In genomic region chr2:27324720-27325119, GRCh38 we compare ENCODE assay signal across 15 cellular contexts. TPM values are rescaled to one million over a fixed set of nuclear protein-coding genes. Genes with fewer than 3 reads are reported as not detected.
A peak's percentile ranks its signal among the peaks of the same experiment; 100 is the strongest.
DNase-seq lines count a peak whose midpoint lies in the region; ATAC-seq and TF ChIP-seq lines count a peak whose summit lies in the region.
"Had no signal": no experiment of that assay in that cellular context is flagged by ENCODE, and none has a peak within 500 bp of the region (broad histone marks: within the 10 kb centered on the region; RNA-seq: fewer than 3 reads in every experiment).

No MANE protein-coding gene starts in this region.

- no peak overlapping the region for H3K4me2 ChIP-seq in neural progenitor cell

- 91 to 92% methylated on average over 2 to 5 of the region's 5 CpGs for WGBS in transverse colon (ENCODE audit: low coverage in 1 of 2), 2 donors

- POLR2A ChIA-PET in activated naive CD8-positive, alpha-beta T cell treated with anti-CD3 and anti-CD28 coated beads, Interleukin-2, amount 10 ng/mL, durations not matched to agents 7 days and 5 days (lab: Charles Lee), result no interaction called here
- POLR2A ChIA-PET in A673 (lab: Charles Lee; ENCODE audit: low non-redundant PET), result no interaction called here

- ATAC-seq in activated T-cell treated with anti-CD3 and anti-CD28 coated beads, Interleukin-2, amount 50 U/mL, for 72 hours (replicated peaks in 1 of 2), result no peak
- ATAC-seq in activated naive CD8-positive, alpha-beta T cell treated with anti-CD3 and anti-CD28 coated beads, Interleukin-2, amount 10 ng/mL, durations not matched to agents 7 days and 5 days (ENCODE audit: low read depth), result no peak
- ATAC-seq: effector memory CD8-positive, alpha-beta T cell had no signal

- H3K36me3 ChIP-seq in neural progenitor cell (peaks cover 4% of the 10 kb centered on the region), A673 (ENCODE audit: insufficient read depth, low read length, poor library complexity, severe bottlenecking) (peaks cover 33% of the 10 kb centered on the region), transverse colon (peaks cover 0 to 33% (median 13%) of the 10 kb centered on the region in 4 donors)

- no peak overlapping the region for H3K9ac ChIP-seq in neural progenitor cell

- H3K9me3 ChIP-seq in neural progenitor cell (ENCODE audit: low read depth) (no peaks in the 10 kb centered on the region), A673 (ENCODE audit: low read depth, low read length, poor library complexity, severe bottlenecking) (no peaks in the 10 kb centered on the region), transverse colon (no peaks in the 10 kb centered on the region)

- CTCF ChIA-PET in A673 (lab: Charles Lee), result no interaction called here

- H3K27me3 ChIP-seq in neural progenitor cell (no peaks in the 10 kb centered on the region), A673 (replicated peaks; ENCODE audit: insufficient read depth, low read depth, low read length, poor library complexity) (no peaks in the 10 kb centered on the region), transverse colon (no peaks in the 10 kb centered on the region)
- H3K27me3 ChIP-seq: cardiac muscle cell had no signal

- no peak for TF ChIP-seq POLR2A in transverse colon (IDR thresholded peaks at IDR 0.05)

- H3K4me3 ChIP-seq in neural progenitor cell (no peak overlapping the region), A673 (ENCODE audit: low read depth, low read length, poor library complexity, severe bottlenecking) (no peak overlapping the region), transverse colon (no peak overlapping the region)
- H3K4me3 ChIP-seq: cardiac muscle cell had no signal

- TF ChIP-seq EP300 in transverse colon (IDR thresholded peaks at IDR 0.05; ENCODE audit: low read depth), result no peak

- H3K27ac ChIP-seq in neural progenitor cell, result no peak overlapping the region
- no peak overlapping the region for H3K27ac ChIP-seq in A673 (ENCODE audit: low read depth, low read length, poor library complexity, severe bottlenecking)
- no peak overlapping the region for H3K27ac ChIP-seq in transverse colon

- intact Hi-C loops in A673 (cut with micrococcal nuclease; ENCODE audit: unreplicated experiment) (no loop called here), transverse colon (cut with DNase I; ENCODE audit: low total_unique reads) (no loop called here)

- no peaks in the 10 kb centered on the region for H3K9me3 Mint-ChIP-seq in activated T-cell treated with anti-CD3 and anti-CD28 coated beads, Interleukin-2, amount 50 U/mL, for 72 hours
- no peaks in the 10 kb centered on the region for H3K9me3 Mint-ChIP-seq in IgD-negative memory B cell
- H3K9me3 Mint-ChIP-seq in activated naive CD8-positive, alpha-beta T cell treated with anti-CD3 and anti-CD28 coated beads, Interleukin-2, amount 10 ng/mL, durations not matched to agents 7 days and 5 days, result no peaks in the 10 kb centered on the region
- no peaks in the 10 kb centered on the region for H3K9me3 Mint-ChIP-seq in neural progenitor cell
- H3K9me3 Mint-ChIP-seq: effector memory CD8-positive, alpha-beta T cell had no signal

- TF ChIP-seq CTCF in neural progenitor cell (IDR thresholded peaks at IDR 0.05), result no peak
- TF ChIP-seq CTCF in A673 (conservative IDR thresholded peaks at IDR 0.05; ENCODE audit: low read depth, low read length), result no peak
- TF ChIP-seq CTCF in transverse colon (IDR thresholded peaks at IDR 0.05), result no peak

- peaks cover 11% of the 10 kb centered on the region for H3K79me2 ChIP-seq in neural progenitor cell (ENCODE audit: low read depth)

- no peak for DNase-seq in activated T-cell treated with anti-CD3 and anti-CD28 coated beads, Interleukin-2, amount 50 U/mL, for 72 hours
- DNase-seq in activated T-cell treated with anti-CD3 and anti-CD28 coated beads for 4 hours (no peak), neural progenitor cell (ENCODE audit: low spot score) (no peak), A673 (ENCODE audit: low spot score) (no peak), NCI-H748 treated with DMSO at 0.1 percent for 48 hours (lab: John Stamatoyannopoulos, UW) (no peak), transverse colon (no peak)
- no peak for DNase-seq in activated naive CD8-positive, alpha-beta T cell treated with anti-CD3 and anti-CD28 coated beads, Interleukin-2, amount 10 ng/mL, durations not matched to agents 7 days and 5 days
- DNase-seq: activated CD4-positive, alpha-beta T cell treated with anti-CD3 and anti-CD28 coated beads for 1 hour; effector memory CD8-positive, alpha-beta T cell; midbrain; NCI-H1048; OCI-M1; stimulated activated CD4-positive, alpha-beta T cell treated with anti-CD3 and anti-CD28 coated beads, Interleukin-15, amount 100 ng/mL, for 24 hours had no signal

- peak overlapping the region; percentile 4 to 29 for H3K4me3 Mint-ChIP-seq in activated T-cell treated with anti-CD3 and anti-CD28 coated beads, Interleukin-2, amount 50 U/mL, for 72 hours
- H3K4me3 Mint-ChIP-seq in IgD-negative memory B cell (peak overlapping the region in 3 of 4 donors; percentile 21 to 99 (median 32)), neural progenitor cell (peak overlapping the region; percentile 44)
- H3K4me3 Mint-ChIP-seq in activated naive CD8-positive, alpha-beta T cell treated with anti-CD3 and anti-CD28 coated beads, Interleukin-2, amount 10 ng/mL, durations not matched to agents 7 days and 5 days, result no peak overlapping the region

- H3K27me3 Mint-ChIP-seq in activated T-cell treated with anti-CD3 and anti-CD28 coated beads, Interleukin-2, amount 50 U/mL, for 72 hours (ENCODE audit: low read depth), result no peaks in the 10 kb centered on the region
- H3K27me3 Mint-ChIP-seq in IgD-negative memory B cell (no peaks in the 10 kb centered on the region), neural progenitor cell (ENCODE audit: insufficient read depth, low read depth) (peaks cover 6% of the 10 kb centered on the region)
- no peaks in the 10 kb centered on the region for H3K27me3 Mint-ChIP-seq in activated naive CD8-positive, alpha-beta T cell treated with anti-CD3 and anti-CD28 coated beads, Interleukin-2, amount 10 ng/mL, durations not matched to agents 7 days and 5 days
- H3K27me3 Mint-ChIP-seq: effector memory CD8-positive, alpha-beta T cell had no signal

- H4K20me1 ChIP-seq in neural progenitor cell (ENCODE audit: low read depth), result no peaks in the 10 kb centered on the region

- H3K4me1 ChIP-seq in neural progenitor cell (no peaks in the 10 kb centered on the region), A673 (ENCODE audit: insufficient read depth, low read length, poor library complexity, severe bottlenecking) (peaks cover 6% of the 10 kb centered on the region), transverse colon (peaks cover 7 to 22% (median 18%) of the 10 kb centered on the region in 4 donors)

- H3K27ac Mint-ChIP-seq in activated T-cell treated with anti-CD3 and anti-CD28 coated beads, Interleukin-2, amount 50 U/mL, for 72 hours, result no peak overlapping the region
- H3K27ac Mint-ChIP-seq in IgD-negative memory B cell, result peak overlapping the region; percentile 65 to 99 (median 89)
- H3K27ac Mint-ChIP-seq in activated naive CD8-positive, alpha-beta T cell treated with anti-CD3 and anti-CD28 coated beads, Interleukin-2, amount 10 ng/mL, durations not matched to agents 7 days and 5 days, result peak overlapping the region; percentile 9
- no peak overlapping the region for H3K27ac Mint-ChIP-seq in neural progenitor cell

- H3K36me3 Mint-ChIP-seq in activated T-cell treated with anti-CD3 and anti-CD28 coated beads, Interleukin-2, amount 50 U/mL, for 72 hours (ENCODE audit: insufficient read depth in 2 of 2), result peaks cover 12 to 17% of the 10 kb centered on the region in 2 donors
- H3K36me3 Mint-ChIP-seq in IgD-negative memory B cell (peaks cover 4% of the 10 kb centered on the region), neural progenitor cell (peaks cover 25% of the 10 kb centered on the region)
- H3K36me3 Mint-ChIP-seq in activated naive CD8-positive, alpha-beta T cell treated with anti-CD3 and anti-CD28 coated beads, Interleukin-2, amount 10 ng/mL, durations not matched to agents 7 days and 5 days, result peaks cover 19% of the 10 kb centered on the region

- BruUV-seq in A673 (replicated peaks; lab: Mats Ljungman, UMichigan), result no TSS peak

- peaks cover 26% of the 10 kb centered on the region for H3F3A ChIP-seq in neural progenitor cell (ENCODE audit: low read depth)

- in situ Hi-C loops in transverse colon (cut with MboI; ENCODE audit: low pct_ligation_motif_present in 1 of 4, low pct_unique_long_range_greater_than_20kb in 1 of 4, low sequenced_read_pairs in 3 of 4), result no loop called here

- peaks cover 23% of the 10 kb centered on the region for H3K4me1 Mint-ChIP-seq in activated T-cell treated with anti-CD3 and anti-CD28 coated beads, Interleukin-2, amount 50 U/mL, for 72 hours (ENCODE audit: low read depth)
- peaks cover 12 to 15% (median 15%) of the 10 kb centered on the region in 3 donors for H3K4me1 Mint-ChIP-seq in IgD-negative memory B cell
- H3K4me1 Mint-ChIP-seq in activated naive CD8-positive, alpha-beta T cell treated with anti-CD3 and anti-CD28 coated beads, Interleukin-2, amount 10 ng/mL, durations not matched to agents 7 days and 5 days, result peaks cover 13% of the 10 kb centered on the region
- peaks cover 9% of the 10 kb centered on the region for H3K4me1 Mint-ChIP-seq in neural progenitor cell

- no peak overlapping the region for H2AFZ ChIP-seq in neural progenitor cell (replicated peaks)

RNA-seq across cellular contexts. Expression of gene MPV17, which starts 1.8 kb away (rescaled TPM):
- total RNA-seq in activated T-cell treated with anti-CD3 and anti-CD28 coated beads, Interleukin-2, amount 50 U/mL, for 72 hours, result 10 to 100 TPM; 73.2 to 93.0 TPM
- polyA plus RNA-seq in IgD-negative memory B cell, result 96.1 TPM
- total RNA-seq in activated naive CD8-positive, alpha-beta T cell treated with anti-CD3 and anti-CD28 coated beads, Interleukin-2, amount 10 ng/mL, durations not matched to agents 7 days and 5 days, result 100 to 1,000 TPM in 1 of 2 experiments, 10 to 100 TPM in 1; 93.4 to 100 TPM
- total RNA-seq in neural progenitor cell (ENCODE audit: low replicate concordance), result 71.4 and 78.0 TPM in 2 replicates
- 63.4 and 66.3 TPM in 2 replicates for total RNA-seq in A673 (2021)
- total RNA-seq in transverse colon, result 10 to 100 TPM; 34.4 to 53.8 (median 38.3) TPM

RNA-seq across cellular contexts. Expression of gene UCN, which starts 16.5 kb away (rescaled TPM):
- total RNA-seq in activated T-cell treated with anti-CD3 and anti-CD28 coated beads, Interleukin-2, amount 50 U/mL, for 72 hours, result 1 to 10 TPM; 4.9 to 7.6 TPM
- 1.6 TPM for polyA plus RNA-seq in IgD-negative memory B cell
- 1 to 10 TPM; 3.7 to 5.1 TPM for total RNA-seq in activated naive CD8-positive, alpha-beta T cell treated with anti-CD3 and anti-CD28 coated beads, Interleukin-2, amount 10 ng/mL, durations not matched to agents 7 days and 5 days
- 0.56 and 1.2 TPM in 2 replicates for total RNA-seq in neural progenitor cell (ENCODE audit: low replicate concordance)
- total RNA-seq in A673 (2021), result 0.64 and 0.68 TPM in 2 replicates
- total RNA-seq in transverse colon, result 10 to 100 TPM in 1 of 4 donors, 1 to 10 TPM in 1, under 1 TPM in 1, not detected in 1; 0.82 to 10.8 (median 2.2) TPM

RNA-seq across cellular contexts. Expression of gene GTF3C2, which starts 31.8 kb away (rescaled TPM):
- 10 to 100 TPM; 56.6 to 58.7 TPM for total RNA-seq in activated T-cell treated with anti-CD3 and anti-CD28 coated beads, Interleukin-2, amount 50 U/mL, for 72 hours
- 38.6 TPM for polyA plus RNA-seq in IgD-negative memory B cell
- 10 to 100 TPM; 66.4 to 70.8 TPM for total RNA-seq in activated naive CD8-positive, alpha-beta T cell treated with anti-CD3 and anti-CD28 coated beads, Interleukin-2, amount 10 ng/mL, durations not matched to agents 7 days and 5 days
- total RNA-seq in neural progenitor cell (ENCODE audit: low replicate concordance), result 57.3 and 73.9 TPM in 2 replicates
- 85.7 and 89.3 TPM in 2 replicates for total RNA-seq in A673 (2021)
- total RNA-seq in transverse colon, result 10 to 100 TPM; 55.7 to 79.2 (median 63.6) TPM

RNA-seq across cellular contexts. Expression of gene TRIM54, which starts 42.5 kb away (rescaled TPM):
- under 1 TPM in 1 of 2 donors, not detected in 1; 0.36 TPM for total RNA-seq in activated T-cell treated with anti-CD3 and anti-CD28 coated beads, Interleukin-2, amount 50 U/mL, for 72 hours
- not detected for polyA plus RNA-seq in IgD-negative memory B cell
- total RNA-seq in activated naive CD8-positive, alpha-beta T cell treated with anti-CD3 and anti-CD28 coated beads, Interleukin-2, amount 10 ng/mL, durations not matched to agents 7 days and 5 days, result under 1 TPM in 1 of 2 experiments, not detected in 1; 0.19 TPM
- total RNA-seq in neural progenitor cell (ENCODE audit: low replicate concordance) (0.12 TPM in 1 of 2 replicates, not detected in the other), A673 (2021) (2.2 and 2.8 TPM in 2 replicates), transverse colon (1 to 10 TPM in 2 of 4 donors, under 1 TPM in 1, not detected in 1; 0.40 to 1.9 (median 1.2) TPM)

RNA-seq across cellular contexts. Expression of gene EIF2B4, which starts 45.4 kb away (rescaled TPM):
- 10 to 100 TPM; 30.0 to 42.7 TPM for total RNA-seq in activated T-cell treated with anti-CD3 and anti-CD28 coated beads, Interleukin-2, amount 50 U/mL, for 72 hours
- polyA plus RNA-seq in IgD-negative memory B cell, result 35.0 TPM
- total RNA-seq in activated naive CD8-positive, alpha-beta T cell treated with anti-CD3 and anti-CD28 coated beads, Interleukin-2, amount 10 ng/mL, durations not matched to agents 7 days and 5 days, result 10 to 100 TPM; 38.3 to 39.2 TPM
- total RNA-seq in neural progenitor cell (ENCODE audit: low replicate concordance) (25.5 and 38.2 TPM in 2 replicates), A673 (2021) (68.8 and 74.7 TPM in 2 replicates), transverse colon (10 to 100 TPM; 12.0 to 36.7 (median 27.5) TPM)

Comparison
In these comparisons a context has a peak if more than half of its experiments do, and no peak if none do; other contexts are left out.
1. H3K27ac Mint-ChIP-seq: peak in IgD-negative memory B cell (3 of 3) and activated naive CD8-positive, alpha-beta T cell treated with anti-CD3 and anti-CD28 coated beads, Interleukin-2, amount 10 ng/mL, durations not matched to agents 7 days and 5 days (single experiment); none in activated T-cell treated with anti-CD3 and anti-CD28 coated beads, Interleukin-2, amount 50 U/mL, for 72 hours (single experiment) and neural progenitor cell (single experiment).